Comparison of ENCODE assay signal across 9 cellular contexts in genomic region chr2:233418761-233419625, GRCh38.
A peak's percentile ranks its signal among the peaks of the same experiment; 100 is the strongest.
DNase-seq lines count a peak whose midpoint lies in the region; ATAC-seq and TF ChIP-seq lines count a peak whose summit lies in the region.
"Had no signal": no experiment of that assay in that cellular context is flagged by ENCODE, and none has a peak within 500 bp of the region (broad histone marks: within the 10 kb centered on the region; RNA-seq: fewer than 3 reads in every experiment).

No MANE protein-coding gene starts in this region.

- H3K9me3 ChIP-seq in Panc1 (ENCODE audit: control insufficient read depth, insufficient read depth, low read depth, low read length) (no peaks in the 10 kb centered on the region), muscle layer of duodenum (ENCODE audit: control insufficient read depth in 1 of 2, low read length in 2 of 2) (no peaks in the 10 kb centered on the region)

- no TSS peak for BruUV-seq in Panc1 (replicated peaks; lab: Mats Ljungman, UMichigan)

- H3K4me3 ChIP-seq in Panc1 (ENCODE audit: low read depth in 2 of 2, low read length in 2 of 2), result peak overlapping the region; percentile 24 to 68
- peak overlapping the region; percentile 20 for H3K4me3 ChIP-seq in brain microvascular endothelial cell (ENCODE audit: low read depth, low read length)
- H3K4me3 ChIP-seq in muscle layer of duodenum (ENCODE audit: low read depth in 1 of 2, low read length in 2 of 2), result peak overlapping the region; percentile 28 to 31

- intact Hi-C loops in Panc1 (cut with micrococcal nuclease; ENCODE audit: unreplicated experiment), result no loop called here

- no peak for TF ChIP-seq CTCF in Panc1 (IDR thresholded peaks at IDR 0.05)
- no peak for TF ChIP-seq CTCF in brain microvascular endothelial cell (IDR thresholded peaks at IDR 0.05; ENCODE audit: low read depth, low read length, missing control alignments)

- CTCF ChIA-PET in Panc1 (lab: Charles Lee), result interaction anchor here (1.5 kb wide), 1 partner anchor 414 kb away, joined by 4 read pairs; no protein-coding TSS in a partner anchor

- no peaks in the 10 kb centered on the region for H3K36me3 ChIP-seq in Panc1 (ENCODE audit: control insufficient read depth, insufficient read depth, low read length)
- no peaks in the 10 kb centered on the region for H3K36me3 ChIP-seq in brain microvascular endothelial cell (replicated peaks)
- H3K36me3 ChIP-seq in muscle layer of duodenum (ENCODE audit: control insufficient read depth in 1 of 2, insufficient read depth in 2 of 2, low read length in 2 of 2), result no peaks in the 10 kb centered on the region

- DNase-seq in EH (ENCODE audit: low read depth) (peak; percentile 55), Panc1 (ENCODE audit: low read depth, low spot score) (no peak), brain microvascular endothelial cell (peak; percentile 60), SKM-1 (lab: John Stamatoyannopoulos, UW; ENCODE audit: unreplicated experiment) (no peak), OCI-M1 (lab: John Stamatoyannopoulos, UW) (no peak), NCI-H510A (lab: John Stamatoyannopoulos, UW) (no peak)

- H3K27ac ChIP-seq in Panc1 (ENCODE audit: low read length) (peak overlapping the region; percentile 80), brain microvascular endothelial cell (peak overlapping the region; percentile 14), muscle layer of duodenum (ENCODE audit: low read length) (peak overlapping the region; percentile 60)
- H3K27ac ChIP-seq: epithelial cell of prostate had no signal

- in situ Hi-C loops in Panc1 (cut with HindIII; ENCODE audit: low pct_unique_long_range_greater_than_20kb, low sequenced_read_pairs) (no loop called here), brain microvascular endothelial cell (cut with HindIII; ENCODE audit: low pct_ligation_motif_present, low sequenced_read_pairs) (no loop called here)

- POLR2A ChIA-PET in Panc1 (lab: Charles Lee), result no interaction called here

- ATAC-seq in GM21825 (IDR thresholded peaks at IDR 0.05; ENCODE audit: unreplicated experiment) (peak; percentile 42), Panc1 (peak; percentile 61)

- H3K27me3 ChIP-seq in Panc1 (ENCODE audit: control insufficient read depth, insufficient read depth, low read length) (no peaks in the 10 kb centered on the region), brain microvascular endothelial cell (replicated peaks) (no peaks in the 10 kb centered on the region), muscle layer of duodenum (ENCODE audit: low read depth, low read length) (no peaks in the 10 kb centered on the region)

- H3K4me1 ChIP-seq in Panc1 (ENCODE audit: control insufficient read depth, insufficient read depth, low read length), result peaks cover 94% of the 10 kb centered on the region
- H3K4me1 ChIP-seq in muscle layer of duodenum (ENCODE audit: control insufficient read depth in 1 of 2, insufficient read depth in 2 of 2, low read length in 2 of 2), result peaks cover 23 to 26% of the 10 kb centered on the region in 2 donors

Comparison
In these comparisons a context has a peak if more than half of its experiments do, and no peak if none do; other contexts are left out.
1. DNase-seq: peak in EH (single experiment) and brain microvascular endothelial cell (single experiment); none in Panc1 (single experiment), SKM-1 (single experiment), OCI-M1 (single experiment) and NCI-H510A (single experiment).
2. H3K27ac ChIP-seq: peak in every context shown above with its lines; median percentile 80 in Panc1; 60 in muscle layer of duodenum; 14 in brain microvascular endothelial cell.
3. Peak in every context shown above with its lines, with median percentiles within 50 percentile points of each other: H3K4me3 ChIP-seq.